In genomic region chr6:1067346-1067745, GRCh38 we compare ENCODE assay signal across 20 cellular contexts.
DNase-seq lines count a peak whose midpoint lies in the region; ATAC-seq and TF ChIP-seq lines count a peak whose summit lies in the region.
"Had no signal": no experiment of that assay in that cellular context is flagged by ENCODE, and none has a peak within 500 bp of the region (broad histone marks: within the 10 kb centered on the region; RNA-seq: fewer than 3 reads in every experiment).

No MANE protein-coding gene starts in this region.

- H3K4me1 ChIP-seq in IMR-90 (ENCODE audit: control insufficient read depth, insufficient read depth, low read length) = peaks cover 22% of the 10 kb centered on the region
- H3K4me1 ChIP-seq: BLaER1 had no signal

- H2AK5ac ChIP-seq in IMR-90 (ENCODE audit: low read depth, low read length) = peak overlapping the region; percentile 85

- no peaks in the 10 kb centered on the region for H3K9me3 ChIP-seq in IMR-90 (ENCODE audit: control insufficient read depth, insufficient read depth, low read length)
- H3K9me3 ChIP-seq: BLaER1, Caco-2 had no signal

- no peak overlapping the region for H2AK9ac ChIP-seq in IMR-90 (replicated peaks; ENCODE audit: low read depth, low read length, poor library complexity)

- H3K27me3 Mint-ChIP-seq in activated naive CD4-positive, alpha-beta T cell treated with anti-CD3 and anti-CD28 coated beads for 36 hours (ENCODE audit: low read depth) = peaks cover 13% of the 10 kb centered on the region
- H3K27me3 Mint-ChIP-seq: CD4-positive, CD25-positive, alpha-beta regulatory T cell had no signal

- DNase-seq in EH (ENCODE audit: low read depth) = peak; percentile 11
- no peak for DNase-seq in IMR-90
- DNase-seq in fibroblast of gingiva (ENCODE audit: low read depth) = peak; percentile 55
- peak; percentile 37 for DNase-seq in islet precursor cell
- DNase-seq in mucosa of gallbladder (ENCODE audit: low spot score) = no peak
- no peak for DNase-seq in NCI-H1092 treated with DMSO at 0.1 percent for 48 hours (lab: John Stamatoyannopoulos, UW)
- no peak for DNase-seq in activated naive CD4-positive, alpha-beta T cell treated with anti-CD3 and anti-CD28 coated beads for 36 hours
- DNase-seq in cardiac septum (ENCODE audit: low spot score) = no peak
- DNase-seq: Caco-2; CD4-positive, CD25-positive, alpha-beta regulatory T cell; CD8-positive, alpha-beta T cell; DMS79; GF-D8; H9; HFFc6 had no signal

- H3K4ac ChIP-seq in IMR-90 (ENCODE audit: low read depth, low read length) = peak overlapping the region; percentile 64; the same call in 1 of the 2 replicates

- H4K91ac ChIP-seq in IMR-90 (ENCODE audit: insufficient read depth, low read depth, low read length) = peak overlapping the region; percentile 50

- no peaks in the 10 kb centered on the region for H4K20me1 ChIP-seq in IMR-90 (ENCODE audit: insufficient read depth, low read length)
- H4K20me1 ChIP-seq: BLaER1 had no signal

- no peaks in the 10 kb centered on the region; the same call in 1 of the 2 replicates for H3K27me3 ChIP-seq in IMR-90 (ENCODE audit: control insufficient read depth, insufficient read depth, low read length)
- H3K27me3 ChIP-seq: BLaER1 had no signal

- dilution Hi-C loops in IMR-90 (cut with HindIII; ENCODE audit: low sequenced_read_pairs, unreplicated experiment) = no loop called here

- H2BK5ac ChIP-seq in IMR-90 (ENCODE audit: low read depth, low read length, poor library complexity, severe bottlenecking) = no peak overlapping the region

- H3K27ac Mint-ChIP-seq in activated naive CD4-positive, alpha-beta T cell treated with anti-CD3 and anti-CD28 coated beads for 36 hours = no peak overlapping the region
- H3K27ac Mint-ChIP-seq: B cell; CD4-positive, CD25-positive, alpha-beta regulatory T cell; CD8-positive, alpha-beta T cell; GM23338; H9; HFFc6 had no signal

- TF ChIP-seq POLR2A in IMR-90 (IDR thresholded peaks at IDR 0.05; ENCODE audit: low read depth, low read length) = no peak

- TF ChIP-seq CTCF in IMR-90 (conservative IDR thresholded peaks at IDR 0.05; ENCODE audit: low read depth, low read length) = no peak

- 0 out of 2 replicates have a peak overlapping the region, but pooled peaks have one; percentile 20 for H3K23ac ChIP-seq in IMR-90 (ENCODE audit: low read depth, low read length)

- no peak overlapping the region; a peak in 1 of 4 replicates for H4K8ac ChIP-seq in IMR-90 (ENCODE audit: low read depth in 2 of 2, low read length in 2 of 2)

- peak overlapping the region; percentile 45; the same call in 1 of the 3 replicates for H2BK15ac ChIP-seq in IMR-90 (ENCODE audit: low read depth, low read length)

- no peak overlapping the region for H3K14ac ChIP-seq in IMR-90 (replicated peaks; ENCODE audit: low read depth, low read length)

- H4K5ac ChIP-seq in IMR-90 (ENCODE audit: low read depth, low read length) = 0 out of 2 replicates have a peak overlapping the region, but pooled peaks have one; percentile 11

- no peak overlapping the region for H3K4me3 ChIP-seq in IMR-90 (ENCODE audit: insufficient read depth, low read depth, low read length)
- H3K4me3 ChIP-seq: BLaER1, GM23338 had no signal

- H3K4me1 Mint-ChIP-seq in activated naive CD4-positive, alpha-beta T cell treated with anti-CD3 and anti-CD28 coated beads for 36 hours (ENCODE audit: low read depth) = no peaks in the 10 kb centered on the region
- H3K4me1 Mint-ChIP-seq: B cell; CD4-positive, CD25-positive, alpha-beta regulatory T cell; GM23338 had no signal

- H3K9me1 ChIP-seq in IMR-90 (ENCODE audit: insufficient read depth, low read length) = peaks cover 8% of the 10 kb centered on the region

- no peak overlapping the region for H3K27ac ChIP-seq in IMR-90 (ENCODE audit: insufficient read depth, low read length)
- H3K27ac ChIP-seq: BLaER1, C4-2B had no signal

- H3K4me2 ChIP-seq in IMR-90 (ENCODE audit: low read depth, low read length) = no peak overlapping the region
- H3K4me2 ChIP-seq: BLaER1, GM23338 had no signal

- H3K56ac ChIP-seq in IMR-90 (ENCODE audit: extremely low read depth, insufficient read depth, low read length) = no peak overlapping the region

- H3K9ac ChIP-seq in IMR-90 (ENCODE audit: low read depth, low read length) = no peak overlapping the region
- H3K9ac ChIP-seq: BLaER1 had no signal

- no peaks in the 10 kb centered on the region for H3K79me1 ChIP-seq in IMR-90 (ENCODE audit: low read depth in 1 of 2, low read length in 2 of 2)

- CTCF ChIA-PET in IMR-90 (lab: Yijun Ruan, JAX) = no interaction called here
- CTCF ChIA-PET in activated naive CD4-positive, alpha-beta T cell treated with anti-CD3 and anti-CD28 coated beads for 36 hours (lab: Charles Lee) = no interaction called here

- no peak overlapping the region for H2AFZ ChIP-seq in IMR-90 (replicated peaks; ENCODE audit: low read length, poor library complexity)
- H2AFZ ChIP-seq: GM23338 had no signal

- H3K36me3 Mint-ChIP-seq in activated naive CD4-positive, alpha-beta T cell treated with anti-CD3 and anti-CD28 coated beads for 36 hours (ENCODE audit: low read depth) = no peaks in the 10 kb centered on the region
- H3K36me3 Mint-ChIP-seq: CD4-positive, CD25-positive, alpha-beta regulatory T cell; CD8-positive, alpha-beta T cell had no signal

- no peaks in the 10 kb centered on the region for H3K36me3 ChIP-seq in IMR-90 (ENCODE audit: control insufficient read depth, insufficient read depth, low read length)
- H3K36me3 ChIP-seq: BLaER1 had no signal

- peak overlapping the region; percentile 33; the same call in 1 of the 2 replicates for H3K18ac ChIP-seq in IMR-90 (ENCODE audit: low read depth, low read length)

- 67% methylated on average over 1 of the region's 3 CpGs; no CpG with 5 or more reads in 1 of the 2 experiments for WGBS in IMR-90 (ENCODE audit: extremely low coverage in 2 of 2, insufficient read length in 1 of 2), 2 experiments

- POLR2A ChIA-PET in IMR-90 (lab: Charles Lee; ENCODE audit: unreplicated experiment) = no interaction called here

- no peak for TF ChIP-seq RAD21 in IMR-90 (IDR thresholded peaks at IDR 0.05; ENCODE audit: low read length)

- no peaks in the 10 kb centered on the region for H3K9me3 Mint-ChIP-seq in activated naive CD4-positive, alpha-beta T cell treated with anti-CD3 and anti-CD28 coated beads for 36 hours
- H3K9me3 Mint-ChIP-seq: CD4-positive, CD25-positive, alpha-beta regulatory T cell; CD8-positive, alpha-beta T cell; GM23338; H9; HFFc6 had no signal

- ATAC-seq in IMR-90 (ENCODE audit: low read depth) = no peak
- ATAC-seq: CD8-positive, alpha-beta T cell; GM23338; HCT116 had no signal

- peak overlapping the region; percentile 74 for H2BK120ac ChIP-seq in IMR-90 (ENCODE audit: low read depth, low read length)

- intact Hi-C loops in IMR-90 (cut with micrococcal nuclease) = no loop called here
- intact Hi-C loops in activated naive CD4-positive, alpha-beta T cell treated with anti-CD3 and anti-CD28 coated beads for 36 hours (cut with micrococcal nuclease) = no loop called here
- intact Hi-C loops in cardiac septum (cut with DNase I) = no loop called here

- H3K4me3 Mint-ChIP-seq in activated naive CD4-positive, alpha-beta T cell treated with anti-CD3 and anti-CD28 coated beads for 36 hours = no peak overlapping the region
- H3K4me3 Mint-ChIP-seq: B cell; CD4-positive, CD25-positive, alpha-beta regulatory T cell; CD8-positive, alpha-beta T cell; GM23338; H9; HFFc6 had no signal

- H2BK20ac ChIP-seq in IMR-90 (ENCODE audit: low read depth, low read length) = peak overlapping the region; percentile 90

- no TSS peak for BruUV-seq in IMR-90 (replicated peaks; lab: Mats Ljungman, UMichigan)

- in situ Hi-C loops in IMR-90 (cut with MboI; ENCODE audit: low sequenced_read_pairs) = no loop called here

TF ChIP-seq in IMR-90, 13 proteins besides CTCF, POLR2A, EP300 and RAD21:
- no peak for TF ChIP-seq MAZ (IDR thresholded peaks at IDR 0.05; ENCODE audit: borderline replicate concordance, low read depth, low read length)
- TF ChIP-seq MXI1 (IDR thresholded peaks at IDR 0.05; ENCODE audit: borderline replicate concordance, low read depth, low read length) = no peak
- no peak for TF ChIP-seq RCOR1 (IDR thresholded peaks at IDR 0.05; ENCODE audit: insufficient replicate concordance, low read length)
- TF ChIP-seq CHD1 (IDR thresholded peaks at IDR 0.05; ENCODE audit: low read depth, low read length) = no peak
- TF ChIP-seq RFX5 (IDR thresholded peaks at IDR 0.05; ENCODE audit: low read depth, low read length) = no peak
- TF ChIP-seq MAFK (IDR thresholded peaks at IDR 0.05; ENCODE audit: low read depth, low read length) = no peak
- no peak for TF ChIP-seq FOS (IDR thresholded peaks at IDR 0.05; ENCODE audit: low read depth, low read length)
- TF ChIP-seq NFE2L2 (IDR thresholded peaks at IDR 0.05; ENCODE audit: low read depth, low read length) = no peak
- no peak for TF ChIP-seq BHLHE40 (IDR thresholded peaks at IDR 0.05; ENCODE audit: low read depth, low read length)
- TF ChIP-seq USF2 (IDR thresholded peaks at IDR 0.05; ENCODE audit: low read depth, low read length) = no peak
- no peak for TF ChIP-seq SMC3 (IDR thresholded peaks at IDR 0.05; ENCODE audit: low read depth, low read length)
- no peak for TF ChIP-seq CEBPB (IDR thresholded peaks at IDR 0.05; ENCODE audit: low read depth, low read length)
- no peak for TF ChIP-seq ELK1 (IDR thresholded peaks at IDR 0.05; ENCODE audit: borderline replicate concordance, low read depth, low read length)
TF ChIP-seq in IMR-90: peak in this region for 0.

Comparison
In these comparisons a context has a peak if more than half of its experiments do, and no peak if none do; other contexts are left out.
1. DNase-seq: peak in EH (single experiment), fibroblast of gingiva (single experiment) and islet precursor cell (single experiment); none in IMR-90 (single experiment), mucosa of gallbladder (single experiment), NCI-H1092 treated with DMSO at 0.1 percent for 48 hours (single experiment), activated naive CD4-positive, alpha-beta T cell treated with anti-CD3 and anti-CD28 coated beads for 36 hours (single experiment) and cardiac septum (single experiment).